In genomic region chr17:45052052-45052772, GRCh38 we compare ENCODE assay signal across 8 cellular contexts. TPM values are rescaled to one million over a fixed set of nuclear protein-coding genes. Genes with fewer than 3 reads are reported as not detected.
DNase-seq lines count a peak whose midpoint lies in the region; ATAC-seq and TF ChIP-seq lines count a peak whose summit lies in the region.

No MANE protein-coding gene starts in this region.

- peak overlapping the region; percentile 77 for H3K27ac ChIP-seq in cardiac muscle cell

- intact Hi-C loops in cardiac septum (cut with DNase I) = no loop called here

- H3K4me3 Mint-ChIP-seq in activated CD8-positive, alpha-beta memory T cell treated with anti-CD3 and anti-CD28 coated beads, Interleukin-2, amount 10 ng/mL, durations not matched to agents 7 days and 5 days = peak overlapping the region; percentile 78
- peak overlapping the region; percentile 76 for H3K4me3 Mint-ChIP-seq in nephron progenitor cell

- H3K4me1 ChIP-seq in cardiac muscle cell (ENCODE audit: low read depth) = peaks cover 4% of the 10 kb centered on the region

- CTCF ChIA-PET in activated CD8-positive, alpha-beta memory T cell treated with anti-CD3 and anti-CD28 coated beads, Interleukin-2, amount 10 ng/mL, durations not matched to agents 7 days and 5 days (lab: Charles Lee) = interaction anchor here (0.8 to 1.9 kb wide), 3 partner anchors 9 to 110 kb away, joined by 3 to 6 read pairs (median 3); partner anchors contain the start of genes ACBD4, HEXIM2 and NMT1

- H3K36me3 ChIP-seq in cardiac muscle cell = no peaks in the 10 kb centered on the region

- no peaks in the 10 kb centered on the region for H3K27me3 Mint-ChIP-seq in activated CD8-positive, alpha-beta memory T cell treated with anti-CD3 and anti-CD28 coated beads, Interleukin-2, amount 10 ng/mL, durations not matched to agents 7 days and 5 days
- H3K27me3 Mint-ChIP-seq in nephron progenitor cell (ENCODE audit: low read depth, poor library complexity) = peaks cover 5% of the 10 kb centered on the region

- peak overlapping the region; percentile 91 for H3K27ac Mint-ChIP-seq in activated CD8-positive, alpha-beta memory T cell treated with anti-CD3 and anti-CD28 coated beads, Interleukin-2, amount 10 ng/mL, durations not matched to agents 7 days and 5 days
- H3K27ac Mint-ChIP-seq in nephron progenitor cell = no peak overlapping the region

- TF ChIP-seq POLR2A in erythroblast (IDR thresholded peaks at IDR 0.05; ENCODE audit: low read length) = no peak

- DNase-seq in cardiac muscle cell (ENCODE audit: low read depth in 1 of 2, low spot score in 1 of 2) = peak; percentile 37 to 42
- DNase-seq in cardiac septum (ENCODE audit: low spot score) = no peak
- DNase-seq in NCI-H748 (lab: John Stamatoyannopoulos, UW; ENCODE audit: unreplicated experiment) = peak; percentile 86
- peak; percentile 88 for DNase-seq in activated CD8-positive, alpha-beta memory T cell treated with anti-CD3 and anti-CD28 coated beads, Interleukin-2, amount 10 ng/mL, durations not matched to agents 7 days and 5 days
- DNase-seq in erythroblast (lab: John Stamatoyannopoulos, UW) = peak; percentile 65
- DNase-seq in nephron progenitor cell = peak; percentile 74
- peak; percentile 60 for DNase-seq in ureter (ENCODE audit: low spot score)

- no peaks in the 10 kb centered on the region for H3K9me3 Mint-ChIP-seq in activated CD8-positive, alpha-beta memory T cell treated with anti-CD3 and anti-CD28 coated beads, Interleukin-2, amount 10 ng/mL, durations not matched to agents 7 days and 5 days (ENCODE audit: low read depth)
- H3K9me3 Mint-ChIP-seq in nephron progenitor cell = no peaks in the 10 kb centered on the region

- H3K4me1 Mint-ChIP-seq in activated CD8-positive, alpha-beta memory T cell treated with anti-CD3 and anti-CD28 coated beads, Interleukin-2, amount 10 ng/mL, durations not matched to agents 7 days and 5 days = peaks cover 43% of the 10 kb centered on the region
- peaks cover 27% of the 10 kb centered on the region for H3K4me1 Mint-ChIP-seq in nephron progenitor cell

- H3K27me3 ChIP-seq in cardiac muscle cell = no peaks in the 10 kb centered on the region

- H3K36me3 Mint-ChIP-seq in activated CD8-positive, alpha-beta memory T cell treated with anti-CD3 and anti-CD28 coated beads, Interleukin-2, amount 10 ng/mL, durations not matched to agents 7 days and 5 days = peaks cover 9% of the 10 kb centered on the region
- H3K36me3 Mint-ChIP-seq in nephron progenitor cell (ENCODE audit: low read depth) = no peaks in the 10 kb centered on the region

- peak overlapping the region; percentile 46 for H3K4me3 ChIP-seq in cardiac muscle cell

- H3K9me3 ChIP-seq in cardiac muscle cell (ENCODE audit: low read depth) = no peaks in the 10 kb centered on the region

- ATAC-seq in activated CD8-positive, alpha-beta memory T cell treated with anti-CD3 and anti-CD28 coated beads, Interleukin-2, amount 10 ng/mL, durations not matched to agents 7 days and 5 days = peak; percentile 30
- ATAC-seq in GM18520 (IDR thresholded peaks at IDR 0.05; ENCODE audit: unreplicated experiment) = no peak

- TF ChIP-seq CTCF in cardiac muscle cell (IDR thresholded peaks at IDR 0.05; ENCODE audit: low read depth, low read length) (no peak), nephron progenitor cell (IDR thresholded peaks at IDR 0.05) (no peak)

RNA-seq across cellular contexts. Expression of gene DCAKD, which starts 0.8 kb away (rescaled TPM):
- total RNA-seq in cardiac muscle cell = 113 and 141 TPM in 2 replicates
- 60.6 and 66.0 TPM in 2 replicates for polyA plus RNA-seq in cardiac muscle cell
- total RNA-seq in cardiac septum = 32.1 TPM
- 10 to 100 TPM; 29.4 to 34.3 TPM for total RNA-seq in activated CD8-positive, alpha-beta memory T cell treated with anti-CD3 and anti-CD28 coated beads, Interleukin-2, amount 10 ng/mL, durations not matched to agents 7 days and 5 days
- total RNA-seq in ureter = 76.4 TPM

RNA-seq across cellular contexts. Expression of gene NMT1, which starts 8.9 kb away (rescaled TPM):
- 83.1 and 113 TPM in 2 replicates for total RNA-seq in cardiac muscle cell
- 85.2 and 92.9 TPM in 2 replicates for polyA plus RNA-seq in cardiac muscle cell
- 74.8 TPM for total RNA-seq in cardiac septum
- total RNA-seq in activated CD8-positive, alpha-beta memory T cell treated with anti-CD3 and anti-CD28 coated beads, Interleukin-2, amount 10 ng/mL, durations not matched to agents 7 days and 5 days = 100 to 1,000 TPM; 136 to 148 TPM
- total RNA-seq in ureter = 125 TPM
